Comparison of ENCODE assay signal across 21 cellular contexts in genomic region chr10:71406878-71407277, GRCh38. TPM values are rescaled to one million over a fixed set of nuclear protein-coding genes. Genes with fewer than 3 reads are reported as not detected.
DNase-seq lines count a peak whose midpoint lies in the region; ATAC-seq, FAIRE-seq and TF ChIP-seq lines count a peak whose summit lies in the region.
"Had no signal": no experiment of that assay in that cellular context is flagged by ENCODE, and none has a peak within 500 bp of the region (broad histone marks: within the 10 kb centered on the region; RNA-seq: fewer than 3 reads in every experiment).

No MANE protein-coding gene starts in this region.

- H3K4me1 Mint-ChIP-seq in activated CD8-positive, alpha-beta memory T cell treated with anti-CD3 and anti-CD28 coated beads, Interleukin-2, amount 10 ng/mL, durations not matched to agents 7 days and 5 days, result no peaks in the 10 kb centered on the region
- no peaks in the 10 kb centered on the region for H3K4me1 Mint-ChIP-seq in osteocyte (ENCODE audit: unreplicated experiment)
- H3K4me1 Mint-ChIP-seq: CD4-positive, alpha-beta memory T cell had no signal

- H3K27me3 Mint-ChIP-seq in activated CD8-positive, alpha-beta memory T cell treated with anti-CD3 and anti-CD28 coated beads, Interleukin-2, amount 10 ng/mL, durations not matched to agents 7 days and 5 days, result peaks cover 3% of the 10 kb centered on the region
- H3K27me3 Mint-ChIP-seq in osteocyte (ENCODE audit: unreplicated experiment), result peaks cover 56% of the 10 kb centered on the region

- no peak overlapping the region for H3K4me3 ChIP-seq in A549
- no peak overlapping the region for H3K4me3 ChIP-seq in bronchial epithelial cell (ENCODE audit: low read depth, low read length)
- H3K4me3 ChIP-seq: BLaER1, GM23248 had no signal

- TF ChIP-seq RAD21 in A549 (conservative IDR thresholded peaks at IDR 0.05 in 1 of 2, IDR thresholded peaks at IDR 0.05 in 1 of 2), result no peak

- TF ChIP-seq CTCF in A549 (IDR thresholded peaks at IDR 0.05), result no peak
- no peak for TF ChIP-seq CTCF in bronchial epithelial cell (IDR thresholded peaks at IDR 0.05; ENCODE audit: insufficient read depth, low read length, severe bottlenecking)
- TF ChIP-seq CTCF in osteocyte (IDR thresholded peaks at IDR 0.05), result no peak

- H3K9me3 Mint-ChIP-seq in activated CD8-positive, alpha-beta memory T cell treated with anti-CD3 and anti-CD28 coated beads, Interleukin-2, amount 10 ng/mL, durations not matched to agents 7 days and 5 days (ENCODE audit: low read depth), result no peaks in the 10 kb centered on the region
- peaks cover 9% of the 10 kb centered on the region for H3K9me3 Mint-ChIP-seq in osteocyte (ENCODE audit: unreplicated experiment)

- no peak for FAIRE-seq in A549 (lab: Jason Lieb, UNC)
- no peak for FAIRE-seq in bronchial epithelial cell (lab: Jason Lieb, UNC)
- FAIRE-seq: GM12892, GM19239, H54 had no signal

- POLR2A ChIA-PET in A549 (lab: Yijun Ruan, JAX), result no interaction called here

- peak; percentile 26 for DNase-seq in activated CD8-positive, alpha-beta memory T cell treated with anti-CD3 and anti-CD28 coated beads, Interleukin-2, amount 10 ng/mL, durations not matched to agents 7 days and 5 days
- DNase-seq in activated CD8-positive, alpha-beta memory T cell treated with anti-CD3 and anti-CD28 coated beads, Interleukin-2, amount 50 U/mL, for 4 hours, result no peak
- DNase-seq in A549 (ENCODE audit: low read depth in 1 of 2, low spot score in 1 of 2) (no peak), bronchial epithelial cell (ENCODE audit: low read depth) (peak; percentile 21), osteocyte (ENCODE audit: extremely low spot score, unreplicated experiment) (peak; percentile 11), glomerular visceral epithelial cell (ENCODE audit: extremely low spot score) (no peak)
- DNase-seq in activated effector memory CD4-positive, alpha-beta T cell treated with Interleukin-2 at 50 U/mL for 16 hours, result no peak
- DNase-seq: CD4-positive, alpha-beta memory T cell; DMS153; DMS79; GDM1; GM23248; HCEC 1CT had no signal

- no peak overlapping the region for H3K4me2 ChIP-seq in A549
- H3K4me2 ChIP-seq: BLaER1 had no signal

- no peak for TF ChIP-seq EP300 in A549 (IDR thresholded peaks at IDR 0.05)

- peaks cover 12% of the 10 kb centered on the region; the same call in 2 of the 3 replicates for H3K9me3 ChIP-seq in A549

- H3K36me3 ChIP-seq in bronchial epithelial cell (ENCODE audit: control insufficient read depth, insufficient read depth, low read length), result no peaks in the 10 kb centered on the region
- H3K36me3 ChIP-seq: BLaER1 had no signal

- peaks cover 1% of the 10 kb centered on the region for H3K36me3 Mint-ChIP-seq in activated CD8-positive, alpha-beta memory T cell treated with anti-CD3 and anti-CD28 coated beads, Interleukin-2, amount 10 ng/mL, durations not matched to agents 7 days and 5 days
- no peaks in the 10 kb centered on the region for H3K36me3 Mint-ChIP-seq in osteocyte (ENCODE audit: unreplicated experiment)
- H3K36me3 Mint-ChIP-seq: CD14-positive monocyte, IgD-negative memory B cell had no signal

- H3K27ac ChIP-seq in A549, result no peak overlapping the region
- H3K27ac ChIP-seq: 22Rv1, BLaER1, GM23248, HL-60 had no signal

- CTCF ChIA-PET in activated CD8-positive, alpha-beta memory T cell treated with anti-CD3 and anti-CD28 coated beads, Interleukin-2, amount 10 ng/mL, durations not matched to agents 7 days and 5 days (lab: Charles Lee), result no interaction called here
- CTCF ChIA-PET in A549 (lab: Yijun Ruan, JAX), result interaction anchor here (0.8 to 2.0 kb wide), 5 partner anchors 11 to 291 kb away, joined by 3 to 7 read pairs (median 4); partner anchors contain the start of gene CDH23

- no peak overlapping the region for H3K4me3 Mint-ChIP-seq in activated CD8-positive, alpha-beta memory T cell treated with anti-CD3 and anti-CD28 coated beads, Interleukin-2, amount 10 ng/mL, durations not matched to agents 7 days and 5 days
- no peak overlapping the region for H3K4me3 Mint-ChIP-seq in osteocyte (ENCODE audit: unreplicated experiment)
- H3K4me3 Mint-ChIP-seq: CD14-positive monocyte; CD4-positive, alpha-beta memory T cell; IgD-negative memory B cell had no signal

- H3K27me3 ChIP-seq in bronchial epithelial cell (ENCODE audit: control insufficient read depth, insufficient read depth, low read length), result no peaks in the 10 kb centered on the region
- H3K27me3 ChIP-seq: BLaER1 had no signal

- no peaks in the 10 kb centered on the region for H3K4me1 ChIP-seq in A549
- H3K4me1 ChIP-seq: BLaER1 had no signal

- TF ChIP-seq POLR2A in A549 (IDR thresholded peaks at IDR 0.05; ENCODE audit: low read length), result no peak

- WGBS in A549 (ENCODE audit: missing lambda C conversion rate), result 73% methylated on average over 3 of the region's 3 CpGs

- no peak for ATAC-seq in activated CD8-positive, alpha-beta memory T cell treated with anti-CD3 and anti-CD28 coated beads, Interleukin-2, amount 10 ng/mL, durations not matched to agents 7 days and 5 days
- ATAC-seq in A549, result no peak

- no peak overlapping the region for H3K27ac Mint-ChIP-seq in activated CD8-positive, alpha-beta memory T cell treated with anti-CD3 and anti-CD28 coated beads, Interleukin-2, amount 10 ng/mL, durations not matched to agents 7 days and 5 days
- H3K27ac Mint-ChIP-seq in osteocyte (ENCODE audit: unreplicated experiment), result no peak overlapping the region
- H3K27ac Mint-ChIP-seq: CD14-positive monocyte; CD4-positive, alpha-beta memory T cell; IgD-negative memory B cell had no signal

TF ChIP-seq in A549, 52 proteins besides CTCF, POLR2A, EP300 and RAD21:
- TF ChIP-seq HES2 (IDR thresholded peaks at IDR 0.05) (no peak), FOSL2 (IDR thresholded peaks at IDR 0.05) (no peak), FOSL2 (CRISPR knock-in tag; IDR thresholded peaks at IDR 0.05) (no peak), CEBPB (IDR thresholded peaks at IDR 0.05) (peak; percentile 43 to 59; a peak in 3 of 4 replicates), SMC3 (IDR thresholded peaks at IDR 0.05) (no peak)
TF ChIP-seq in A549: peak in this region for 1.

RNA-seq across cellular contexts. Expression of gene CDH23, which starts 10.2 kb away (rescaled TPM):
- total RNA-seq in activated CD8-positive, alpha-beta memory T cell treated with anti-CD3 and anti-CD28 coated beads, Interleukin-2, amount 10 ng/mL, durations not matched to agents 7 days and 5 days, result under 1 TPM; 0.16 to 0.61 TPM
- polyA plus RNA-seq in A549 (2011; rRNA removed), result 1.0 and 1.1 TPM in 2 replicates
- polyA plus RNA-seq in A549 (2012; cell fraction: cytosol; rRNA removed), result 2.6 and 3.2 TPM in 2 replicates
- 2.8 and 3.7 TPM in 2 replicates for polyA plus RNA-seq in A549 (2012; cell fraction: nucleus; rRNA removed)
- polyA plus RNA-seq in A549 (2017; fragmentation: RNase III; extraction: RNeasy Plus Mini Kit Qiagen cat#74134 plus additional on column Dnase treatment), result 2.1 to 2.3 TPM (median 2.1 TPM) in 3 replicates
- 3.4 TPM in 2 replicates for polyA minus RNA-seq in A549 (2011; rRNA and poly(A)+ RNA removed)
- 0.13 TPM in 1 of 2 replicates, not detected in the other for total RNA-seq in bronchial epithelial cell
- not detected in 2 replicates for total RNA-seq in osteocyte
- total RNA-seq: GM23248 had no signal
- polyA plus RNA-seq: IgD-negative memory B cell had no signal

Comparison
In these comparisons a context has a peak if more than half of its experiments do, and no peak if none do; other contexts are left out.
1. DNase-seq: peak in activated CD8-positive, alpha-beta memory T cell treated with anti-CD3 and anti-CD28 coated beads, Interleukin-2, amount 10 ng/mL, durations not matched to agents 7 days and 5 days (single experiment), bronchial epithelial cell (single experiment) and osteocyte (single experiment); none in activated CD8-positive, alpha-beta memory T cell treated with anti-CD3 and anti-CD28 coated beads, Interleukin-2, amount 50 U/mL, for 4 hours (single experiment), A549 (0 of 2), activated effector memory CD4-positive, alpha-beta T cell treated with Interleukin-2 at 50 U/mL for 16 hours (single experiment) and glomerular visceral epithelial cell (single experiment).